In genomic region chr13:42538996-42539395, GRCh38 we compare ENCODE assay signal across 13 cellular contexts. TPM values are rescaled to one million over a fixed set of nuclear protein-coding genes. Genes with fewer than 3 reads are reported as not detected.
DNase-seq lines count a peak whose midpoint lies in the region; ATAC-seq and TF ChIP-seq lines count a peak whose summit lies in the region.
"Had no signal": no experiment of that assay in that cellular context is flagged by ENCODE, and none has a peak within 500 bp of the region (broad histone marks: within the 10 kb centered on the region; RNA-seq: fewer than 3 reads in every experiment).

No MANE protein-coding gene starts in this region.

- BruUV-seq in PC-3 (replicated peaks; lab: Mats Ljungman, UMichigan), result no TSS peak

- no peak overlapping the region for H2AFZ ChIP-seq in PC-3 (ENCODE audit: low read length)

- TF ChIP-seq CTCF in liver (IDR thresholded peaks at IDR 0.05; ENCODE audit: low read depth, low read length, missing input control) (no peak), right lobe of liver (IDR thresholded peaks at IDR 0.05) (no peak), PC-3 (conservative IDR thresholded peaks at IDR 0.05; ENCODE audit: low read depth, low read length) (no peak), mucosa of descending colon (IDR thresholded peaks at IDR 0.05) (no peak)

- no peak for TF ChIP-seq POLR2A in right lobe of liver (IDR thresholded peaks at IDR 0.05)

- no peaks in the 10 kb centered on the region for H3K9me3 ChIP-seq in liver (ENCODE audit: control insufficient read depth in 4 of 4, low read length in 3 of 4)
- no peaks in the 10 kb centered on the region for H3K9me3 ChIP-seq in right lobe of liver
- no peaks in the 10 kb centered on the region for H3K9me3 ChIP-seq in PC-3 (ENCODE audit: low read length)
- H3K9me3 ChIP-seq in mucosa of descending colon, result no peaks in the 10 kb centered on the region
- H3K9me3 ChIP-seq: BLaER1 had no signal

- no peak overlapping the region for H3K4me3 ChIP-seq in liver (ENCODE audit: low read depth in 1 of 3, low read length in 3 of 3)
- no peak overlapping the region for H3K4me3 ChIP-seq in right lobe of liver
- no peak overlapping the region for H3K4me3 ChIP-seq in PC-3 (ENCODE audit: low read length)
- H3K4me3 ChIP-seq in mucosa of descending colon, result no peak overlapping the region
- H3K4me3 ChIP-seq: BLaER1 had no signal

- intact Hi-C loops in right lobe of liver (cut with DNase I) (no loop called here), PC-3 (cut with micrococcal nuclease) (loop anchor here (2.0 kb wide), 1 partner anchor 14 kb away; no protein-coding TSS in a partner anchor), mucosa of descending colon (cut with DNase I, micrococcal nuclease) (no loop called here)

- H3F3A ChIP-seq in PC-3 (ENCODE audit: low read length, unreplicated experiment), result no peaks in the 10 kb centered on the region

- H3K9ac ChIP-seq in liver (ENCODE audit: low read depth in 1 of 2, low read length in 2 of 2), result no peak overlapping the region
- H3K9ac ChIP-seq in PC-3 (ENCODE audit: low read length), result no peak overlapping the region
- H3K9ac ChIP-seq: BLaER1 had no signal

- no peaks in the 10 kb centered on the region for H3K27me3 ChIP-seq in liver (ENCODE audit: control insufficient read depth in 4 of 4, insufficient read depth in 4 of 4, low read length in 3 of 4)
- no peaks in the 10 kb centered on the region for H3K27me3 ChIP-seq in right lobe of liver
- H3K27me3 ChIP-seq in PC-3 (ENCODE audit: low read length), result no peaks in the 10 kb centered on the region
- H3K27me3 ChIP-seq: BLaER1 had no signal

- POLR2A ChIA-PET in PC-3 (lab: Charles Lee; ENCODE audit: unreplicated experiment), result no interaction called here

- DNase-seq in right lobe of liver (no peak), PC-3 (peak; percentile 39), mucosa of descending colon (no peak), ureter (ENCODE audit: low spot score) (no peak), superior temporal gyrus (ENCODE audit: extremely low spot score) (no peak)
- DNase-seq: 8988T; CD4-positive, alpha-beta memory T cell had no signal

- ATAC-seq in right lobe of liver (no peak), PC-3 (no peak; the same call in 1 of the 2 replicates), mucosa of descending colon (peak; percentile 50), SK-N-SH treated with all-trans-retinoic acid at 6 μM for 48 hours (no peak)

- no peaks in the 10 kb centered on the region for H3K9me2 ChIP-seq in PC-3 (replicated peaks; ENCODE audit: low read length)

- H4K20me1 ChIP-seq in PC-3 (ENCODE audit: low read length), result no peaks in the 10 kb centered on the region
- H4K20me1 ChIP-seq: BLaER1 had no signal

- H3K36me3 ChIP-seq in liver (ENCODE audit: control insufficient read depth in 4 of 4, insufficient read depth in 3 of 4, low read depth in 1 of 4, low read length in 3 of 4), result no peaks in the 10 kb centered on the region
- no peaks in the 10 kb centered on the region for H3K36me3 ChIP-seq in right lobe of liver
- H3K36me3 ChIP-seq in PC-3 (ENCODE audit: low read depth, low read length), result no peaks in the 10 kb centered on the region
- no peaks in the 10 kb centered on the region for H3K36me3 ChIP-seq in mucosa of descending colon (ENCODE audit: low read depth)
- H3K36me3 ChIP-seq: BLaER1 had no signal

- 0 out of 2 replicates have a peak overlapping the region, but pooled peaks have one; percentile 16 for H3K4me2 ChIP-seq in PC-3 (ENCODE audit: low read length)
- H3K4me2 ChIP-seq: BLaER1 had no signal

- peaks cover 0 to 18% (median 12%) of the 10 kb centered on the region in 4 donors for H3K4me1 ChIP-seq in liver (ENCODE audit: control insufficient read depth in 4 of 4, insufficient read depth in 4 of 4, low read length in 3 of 4)
- peaks cover 0 to 16% (median 0%) of the 10 kb centered on the region in 4 donors for H3K4me1 ChIP-seq in right lobe of liver
- peaks cover 14% of the 10 kb centered on the region; the same call in 1 of the 2 replicates for H3K4me1 ChIP-seq in PC-3 (ENCODE audit: insufficient read depth, low read length)
- H3K4me1 ChIP-seq in mucosa of descending colon (ENCODE audit: low read depth), result no peaks in the 10 kb centered on the region
- H3K4me1 ChIP-seq: BLaER1 had no signal

- WGBS in liver, result 25% methylated on average over 2 of the region's 2 CpGs
- WGBS in right lobe of liver (ENCODE audit: insufficient coverage, low coverage, low lambda C conversion rate, missing lambda C conversion rate), result 13% methylated on average over 2 of the region's 2 CpGs

- CTCF ChIA-PET in PC-3 (lab: Charles Lee), result no interaction called here

- no peaks in the 10 kb centered on the region for H3K79me2 ChIP-seq in PC-3 (ENCODE audit: low read length)

- H3K27ac ChIP-seq in liver (ENCODE audit: low read depth in 1 of 2, low read length in 2 of 2) (no peak overlapping the region), right lobe of liver (no peak overlapping the region), PC-3 (ENCODE audit: low read length) (no peak overlapping the region)
- H3K27ac ChIP-seq: BLaER1 had no signal

- no peak for TF ChIP-seq RAD21 in liver (IDR thresholded peaks at IDR 0.05)

TF ChIP-seq in liver, 16 proteins besides CTCF, POLR2A, EP300 and RAD21:
- TF ChIP-seq FOXA1 (IDR thresholded peaks at IDR 0.05) (no peak), HNF4A (conservative IDR thresholded peaks at IDR 0.05) (peak; percentile 11 to 46), JUND (IDR thresholded peaks at IDR 0.05) (no peak)

TF ChIP-seq in SK-N-SH treated with all-trans-retinoic acid at 6 μM for 48 hours, 23 proteins besides CTCF, POLR2A, EP300 and RAD21 (continues in another document):
- TF ChIP-seq, protein P1, sequence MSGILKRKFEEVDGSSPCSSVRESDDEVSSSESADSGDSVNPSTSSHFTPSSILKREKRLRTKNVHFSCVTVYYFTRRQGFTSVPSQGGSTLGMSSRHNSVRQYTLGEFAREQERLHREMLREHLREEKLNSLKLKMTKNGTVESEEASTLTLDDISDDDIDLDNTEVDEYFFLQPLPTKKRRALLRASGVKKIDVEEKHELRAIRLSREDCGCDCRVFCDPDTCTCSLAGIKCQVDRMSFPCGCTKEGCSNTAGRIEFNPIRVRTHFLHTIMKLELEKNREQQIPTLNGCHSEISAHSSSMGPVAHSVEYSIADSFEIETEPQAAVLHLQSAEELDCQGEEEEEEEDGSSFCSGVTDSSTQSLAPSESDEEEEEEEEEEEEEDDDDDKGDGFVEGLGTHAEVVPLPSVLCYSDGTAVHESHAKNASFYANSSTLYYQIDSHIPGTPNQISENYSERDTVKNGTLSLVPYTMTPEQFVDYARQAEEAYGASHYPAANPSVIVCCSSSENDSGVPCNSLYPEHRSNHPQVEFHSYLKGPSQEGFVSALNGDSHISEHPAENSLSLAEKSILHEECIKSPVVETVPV (CRISPR knock-in tag; IDR thresholded peaks at IDR 0.05), result no peak
- TF ChIP-seq, protein P2, sequence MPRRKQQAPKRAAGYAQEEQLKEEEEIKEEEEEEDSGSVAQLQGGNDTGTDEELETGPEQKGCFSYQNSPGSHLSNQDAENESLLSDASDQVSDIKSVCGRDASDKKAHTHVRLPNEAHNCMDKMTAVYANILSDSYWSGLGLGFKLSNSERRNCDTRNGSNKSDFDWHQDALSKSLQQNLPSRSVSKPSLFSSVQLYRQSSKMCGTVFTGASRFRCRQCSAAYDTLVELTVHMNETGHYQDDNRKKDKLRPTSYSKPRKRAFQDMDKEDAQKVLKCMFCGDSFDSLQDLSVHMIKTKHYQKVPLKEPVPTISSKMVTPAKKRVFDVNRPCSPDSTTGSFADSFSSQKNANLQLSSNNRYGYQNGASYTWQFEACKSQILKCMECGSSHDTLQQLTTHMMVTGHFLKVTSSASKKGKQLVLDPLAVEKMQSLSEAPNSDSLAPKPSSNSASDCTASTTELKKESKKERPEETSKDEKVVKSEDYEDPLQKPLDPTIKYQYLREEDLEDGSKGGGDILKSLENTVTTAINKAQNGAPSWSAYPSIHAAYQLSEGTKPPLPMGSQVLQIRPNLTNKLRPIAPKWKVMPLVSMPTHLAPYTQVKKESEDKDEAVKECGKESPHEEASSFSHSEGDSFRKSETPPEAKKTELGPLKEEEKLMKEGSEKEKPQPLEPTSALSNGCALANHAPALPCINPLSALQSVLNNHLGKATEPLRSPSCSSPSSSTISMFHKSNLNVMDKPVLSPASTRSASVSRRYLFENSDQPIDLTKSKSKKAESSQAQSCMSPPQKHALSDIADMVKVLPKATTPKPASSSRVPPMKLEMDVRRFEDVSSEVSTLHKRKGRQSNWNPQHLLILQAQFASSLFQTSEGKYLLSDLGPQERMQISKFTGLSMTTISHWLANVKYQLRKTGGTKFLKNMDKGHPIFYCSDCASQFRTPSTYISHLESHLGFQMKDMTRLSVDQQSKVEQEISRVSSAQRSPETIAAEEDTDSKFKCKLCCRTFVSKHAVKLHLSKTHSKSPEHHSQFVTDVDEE (CRISPR knock-in tag; IDR thresholded peaks at IDR 0.05), result no peak
- TF ChIP-seq, protein P3, sequence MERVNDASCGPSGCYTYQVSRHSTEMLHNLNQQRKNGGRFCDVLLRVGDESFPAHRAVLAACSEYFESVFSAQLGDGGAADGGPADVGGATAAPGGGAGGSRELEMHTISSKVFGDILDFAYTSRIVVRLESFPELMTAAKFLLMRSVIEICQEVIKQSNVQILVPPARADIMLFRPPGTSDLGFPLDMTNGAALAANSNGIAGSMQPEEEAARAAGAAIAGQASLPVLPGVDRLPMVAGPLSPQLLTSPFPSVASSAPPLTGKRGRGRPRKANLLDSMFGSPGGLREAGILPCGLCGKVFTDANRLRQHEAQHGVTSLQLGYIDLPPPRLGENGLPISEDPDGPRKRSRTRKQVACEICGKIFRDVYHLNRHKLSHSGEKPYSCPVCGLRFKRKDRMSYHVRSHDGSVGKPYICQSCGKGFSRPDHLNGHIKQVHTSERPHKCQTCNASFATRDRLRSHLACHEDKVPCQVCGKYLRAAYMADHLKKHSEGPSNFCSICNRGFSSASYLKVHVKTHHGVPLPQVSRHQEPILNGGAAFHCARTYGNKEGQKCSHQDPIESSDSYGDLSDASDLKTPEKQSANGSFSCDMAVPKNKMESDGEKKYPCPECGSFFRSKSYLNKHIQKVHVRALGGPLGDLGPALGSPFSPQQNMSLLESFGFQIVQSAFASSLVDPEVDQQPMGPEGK (CRISPR knock-in tag; IDR thresholded peaks at IDR 0.05; ENCODE audit: borderline replicate concordance), result no peak
- TF ChIP-seq ZNF70 (CRISPR knock-in tag; IDR thresholded peaks at IDR 0.05) (no peak), TCF4 (CRISPR knock-in tag; IDR thresholded peaks at IDR 0.05; ENCODE audit: borderline replicate concordance) (no peak), ESRRG (CRISPR knock-in tag; IDR thresholded peaks at IDR 0.05) (no peak), TOX (CRISPR knock-in tag; IDR thresholded peaks at IDR 0.05; ENCODE audit: borderline replicate concordance) (no peak)

RNA-seq across cellular contexts. Expression of gene TNFSF11, which starts 35.0 kb away (rescaled TPM):
- 1 to 10 TPM in 1 of 2 donors, under 1 TPM in 1; 0.25 to 1.3 TPM for total RNA-seq in liver
- polyA plus RNA-seq in liver, result under 1 TPM; 0.25 TPM
- total RNA-seq in right lobe of liver, result 1 to 10 TPM in 1 of 6 experiments, under 1 TPM in 5; 0.15 to 1.5 (median 0.45) TPM
- total RNA-seq in PC-3 (2014; rRNA removed), result not detected in 2 replicates
- under 1 TPM; 0.13 to 0.89 (median 0.38) TPM for total RNA-seq in mucosa of descending colon
- not detected for total RNA-seq in ureter
- total RNA-seq: A673 had no signal
- polyA plus RNA-seq: AG04450, CD14-positive monocyte had no signal
